In the genomic region with DNA sequence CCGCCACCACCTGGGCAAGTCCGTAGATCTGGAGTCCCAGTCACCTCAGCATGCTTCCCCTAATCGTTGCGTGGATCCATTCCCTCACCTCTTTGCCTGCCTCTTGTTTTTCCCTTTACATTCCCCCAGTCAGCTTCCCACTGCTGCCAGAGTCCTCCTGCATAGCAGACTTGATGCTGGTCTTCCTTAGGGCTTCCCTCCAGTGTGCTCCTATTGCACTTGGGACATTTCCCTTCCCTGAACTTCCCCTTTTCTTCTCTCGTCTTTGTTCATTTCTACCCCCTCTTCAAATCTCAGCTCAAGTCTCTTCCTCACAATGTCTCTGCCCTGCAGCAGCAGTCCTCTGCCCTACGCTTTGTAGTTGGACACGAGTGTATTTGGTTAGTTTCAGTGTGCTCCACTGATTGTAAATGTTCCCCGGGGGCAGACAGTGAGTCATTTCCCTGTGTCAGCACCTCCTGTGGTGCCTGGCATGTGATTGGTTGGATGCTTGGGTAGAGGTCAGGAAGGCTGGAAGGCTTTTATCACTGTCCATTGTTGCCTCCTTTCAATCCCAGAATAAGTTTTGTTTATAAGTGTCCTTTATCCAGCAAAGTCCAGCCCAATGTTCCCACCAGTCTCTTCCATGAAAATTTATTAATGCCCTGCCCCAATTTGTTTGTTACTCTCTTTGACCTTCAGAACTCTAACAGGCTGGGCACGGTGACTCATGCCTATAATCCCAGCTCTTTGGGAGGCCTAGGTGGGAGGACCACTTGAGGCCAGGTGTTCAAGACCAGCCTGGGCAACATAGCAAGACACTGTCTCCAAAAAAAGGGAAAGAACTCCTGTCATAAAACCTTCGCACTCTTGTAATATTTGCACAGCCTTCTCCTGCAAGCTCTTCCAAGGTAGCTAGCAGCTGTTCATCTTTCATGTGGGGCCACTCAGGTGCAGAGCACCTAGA, we compare ENCODE assay signal across 9 cellular contexts. TPM values are rescaled to one million over a fixed set of nuclear protein-coding genes. Genes with fewer than 3 reads are reported as not detected.
A peak's percentile ranks its signal among the peaks of the same experiment; 100 is the strongest.
DNase-seq lines count a peak whose midpoint lies in the region; ATAC-seq, FAIRE-seq and TF ChIP-seq lines count a peak whose summit lies in the region.
"Had no signal": no experiment of that assay in that cellular context is flagged by ENCODE, and none has a peak within 500 bp of the region (broad histone marks: within the 10 kb centered on the region; RNA-seq: fewer than 3 reads in every experiment).

No MANE protein-coding gene starts in this region.

- no peak overlapping the region for H3K9ac ChIP-seq in fibroblast of lung (ENCODE audit: insufficient read depth, low read length)

- H3K4me1 ChIP-seq in GM23338 (ENCODE audit: insufficient read depth) (no peaks in the 10 kb centered on the region), fibroblast of lung (ENCODE audit: control insufficient read depth, extremely low read depth, insufficient read depth, low read length) (peaks cover 4% of the 10 kb centered on the region), small intestine (ENCODE audit: control insufficient read depth in 2 of 2, insufficient read depth in 1 of 2, low read depth in 1 of 2, low read length in 1 of 2) (peaks cover 0 to 2% of the 10 kb centered on the region in 2 donors)

- H3K27me3 ChIP-seq in GM23338 (ENCODE audit: insufficient read depth) (no peaks in the 10 kb centered on the region), fibroblast of lung (ENCODE audit: control insufficient read depth, insufficient read depth, low read length) (no peaks in the 10 kb centered on the region), small intestine (ENCODE audit: control insufficient read depth in 2 of 2, insufficient read depth in 2 of 2, low read length in 2 of 2) (no peaks in the 10 kb centered on the region)

- H3K27ac ChIP-seq in GM23338 (ENCODE audit: low read depth), result no peak overlapping the region
- no peak overlapping the region for H3K27ac ChIP-seq in fibroblast of lung (ENCODE audit: insufficient read depth, low read length)
- peak overlapping the region in 1 of 2 donors; percentile 11 for H3K27ac ChIP-seq in small intestine (ENCODE audit: low read depth in 1 of 2, low read length in 1 of 2)

- no peaks in the 10 kb centered on the region; the same call in 2 of the 3 replicates for H3K9me3 Mint-ChIP-seq in GM23338

- peaks cover 6% of the 10 kb centered on the region for H3K27me3 Mint-ChIP-seq in GM23338 (ENCODE audit: insufficient read depth, low read depth, poor library complexity)

- H2AFZ ChIP-seq in GM23338 (no peak overlapping the region), fibroblast of lung (ENCODE audit: low read length) (no peak overlapping the region)

- H4K20me1 ChIP-seq in GM23338 (replicated peaks; ENCODE audit: insufficient read depth) (0 out of 2 replicates have a peak, but pooled peaks cover 6% of the 10 kb centered on the region), fibroblast of lung (ENCODE audit: control insufficient read depth, extremely low read depth, insufficient read depth, low read length) (no peaks in the 10 kb centered on the region)

- H3K4me3 Mint-ChIP-seq in GM23338, result no peak overlapping the region

- H3K79me2 ChIP-seq in GM23338 (replicated peaks; ENCODE audit: insufficient read depth), result 0 out of 2 replicates have a peak, but pooled peaks cover 2% of the 10 kb centered on the region
- peaks cover 2% of the 10 kb centered on the region for H3K79me2 ChIP-seq in fibroblast of lung (ENCODE audit: control insufficient read depth, insufficient read depth, low read length)

- H3K27ac Mint-ChIP-seq in GM23338, result peak overlapping the region; percentile 7; the same call in 1 of the 2 replicates

- no peaks in the 10 kb centered on the region for H3K9me2 ChIP-seq in GM23338 (ENCODE audit: insufficient read depth)

- peaks cover 11% of the 10 kb centered on the region for H3K4me1 Mint-ChIP-seq in GM23338

- H3K4me2 ChIP-seq in GM23338, result no peak overlapping the region
- H3K4me2 ChIP-seq in fibroblast of lung (ENCODE audit: extremely low read depth, insufficient read depth, low read length), result no peak overlapping the region

- FAIRE-seq in small intestine (lab: Jason Lieb, UNC), result no peak
- FAIRE-seq: endometrium had no signal

- TF ChIP-seq CTCF in AG09309 (IDR thresholded peaks at IDR 0.05; ENCODE audit: control insufficient read depth, insufficient read depth, low read depth, low read length, missing control alignments) (no peak), GM23338 (conservative IDR thresholded peaks at IDR 0.05; ENCODE audit: low read depth in 2 of 2) (no peak), fibroblast of lung (conservative IDR thresholded peaks at IDR 0.05 in 1 of 2, IDR thresholded peaks at IDR 0.05 in 1 of 2; ENCODE audit: low read depth in 1 of 2, low read length in 2 of 2) (no peak)

- ATAC-seq in GM23338, result peak; percentile 38; the same call in 2 of the 3 replicates
- ATAC-seq in GM18517 (IDR thresholded peaks at IDR 0.05; ENCODE audit: unreplicated experiment), result no peak

- H3K36me3 ChIP-seq in GM23338 (ENCODE audit: insufficient read depth), result 0 out of 2 replicates have a peak, but pooled peaks cover 4% of the 10 kb centered on the region
- H3K36me3 ChIP-seq in fibroblast of lung (ENCODE audit: control insufficient read depth, insufficient read depth, low read length), result peaks cover 3% of the 10 kb centered on the region
- peaks cover 0 to 16% of the 10 kb centered on the region in 2 donors for H3K36me3 ChIP-seq in small intestine (ENCODE audit: control insufficient read depth in 2 of 2, insufficient read depth in 2 of 2, low read length in 2 of 2)

- DNase-seq in AG09309 (ENCODE audit: low read depth), result peak; percentile 3
- no peak for DNase-seq in GM23338 (ENCODE audit: low spot score)
- DNase-seq in RKO (ENCODE audit: low spot score), result peak; percentile 30
- DNase-seq in fibroblast of lung (ENCODE audit: low read depth in 2 of 2), result peak; percentile 46 to 71
- peak; percentile 13 for DNase-seq in small intestine
- DNase-seq in effector CD4-positive, alpha-beta T cell, result no peak
- no peak for DNase-seq in ecto neural progenitor cell (ENCODE audit: low spot score)

- H3K9me3 ChIP-seq in fibroblast of lung (ENCODE audit: control insufficient read depth, insufficient read depth, low read depth, low read length) (no peaks in the 10 kb centered on the region), small intestine (ENCODE audit: control insufficient read depth, low read depth) (no peaks in the 10 kb centered on the region)

- 72 to 80% (median 72%) methylated on average over 10 of the region's 10 CpGs for WGBS in small intestine, 3 donors

- H3K4me3 ChIP-seq in AG09309 (ENCODE audit: control insufficient read depth, low read depth, low read length) (no peak overlapping the region), GM23338 (no peak overlapping the region), fibroblast of lung (replicated peaks in 1 of 4; ENCODE audit: control extremely low read depth in 1 of 4, insufficient read depth in 1 of 4, low read depth in 3 of 4, low read length in 4 of 4) (no peak overlapping the region), small intestine (ENCODE audit: low read depth in 1 of 2, low read length in 2 of 2) (no peak overlapping the region)

- H3K36me3 Mint-ChIP-seq in GM23338 (ENCODE audit: low read depth), result peaks cover 41% of the 10 kb centered on the region

- no peaks in the 10 kb centered on the region for H3F3A ChIP-seq in GM23338 (replicated peaks; ENCODE audit: low read depth)

TF ChIP-seq in GM23338, 12 proteins besides CTCF, POLR2A, EP300 and RAD21 (continues in another document):
- TF ChIP-seq EZH2phosphoT487 (IDR thresholded peaks at IDR 0.05; ENCODE audit: unreplicated experiment) (no peak), POLR2AphosphoS5 (IDR thresholded peaks at IDR 0.05; ENCODE audit: low read depth) (no peak), CREB1 (CRISPR knock-in tag; IDR thresholded peaks at IDR 0.05; ENCODE audit: low read depth) (no peak), ZNF331 (CRISPR knock-in tag; IDR thresholded peaks at IDR 0.05; ENCODE audit: low read depth) (no peak), NANOG (IDR thresholded peaks at IDR 0.05; ENCODE audit: borderline replicate concordance) (no peak)
- TF ChIP-seq, protein P1, sequence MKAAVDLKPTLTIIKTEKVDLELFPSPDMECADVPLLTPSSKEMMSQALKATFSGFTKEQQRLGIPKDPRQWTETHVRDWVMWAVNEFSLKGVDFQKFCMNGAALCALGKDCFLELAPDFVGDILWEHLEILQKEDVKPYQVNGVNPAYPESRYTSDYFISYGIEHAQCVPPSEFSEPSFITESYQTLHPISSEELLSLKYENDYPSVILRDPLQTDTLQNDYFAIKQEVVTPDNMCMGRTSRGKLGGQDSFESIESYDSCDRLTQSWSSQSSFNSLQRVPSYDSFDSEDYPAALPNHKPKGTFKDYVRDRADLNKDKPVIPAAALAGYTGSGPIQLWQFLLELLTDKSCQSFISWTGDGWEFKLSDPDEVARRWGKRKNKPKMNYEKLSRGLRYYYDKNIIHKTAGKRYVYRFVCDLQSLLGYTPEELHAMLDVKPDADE (IDR thresholded peaks at IDR 0.05), result no peak

RNA-seq across cellular contexts. Expression of a gene that starts 38.3 kb away (rescaled TPM):
- total RNA-seq in GM23338 (2014; rRNA removed; shearing (Covaris generic)), result 14.4 and 16.7 TPM in 2 replicates
- 5.8 and 7.2 TPM in 2 replicates for polyA plus RNA-seq in GM23338 (2016; fragmentation: Nextera tagmentation; extraction: Ambion mirVana)
- 15.2 and 19.3 TPM in 2 replicates for total RNA-seq in fibroblast of lung
- polyA plus RNA-seq in fibroblast of lung, result 14.4 and 14.8 TPM in 2 replicates
- 17.5 and 18.3 TPM in 2 replicates for polyA plus RNA-seq in fibroblast of lung (2012)
- 53.1 and 54.6 TPM in 2 replicates for polyA minus RNA-seq in fibroblast of lung (ENCODE audit: low replicate concordance)
- polyA plus RNA-seq in small intestine, result 10 to 100 TPM in 2 of 3 donors, 1 to 10 TPM in 1; 6.5 to 11.0 (median 10.2) TPM

RNA-seq across cellular contexts. Expression of a gene that starts 54.0 kb away (rescaled TPM):
- total RNA-seq in GM23338 (2014; rRNA removed; shearing (Covaris generic)), result 4.6 and 4.8 TPM in 2 replicates
- polyA plus RNA-seq in GM23338 (2016; fragmentation: Nextera tagmentation; extraction: Ambion mirVana), result 2.2 and 2.6 TPM in 2 replicates
- 5.6 and 12.4 TPM in 2 replicates for total RNA-seq in fibroblast of lung
- polyA plus RNA-seq in fibroblast of lung, result 0.38 and 0.69 TPM in 2 replicates
- 0.65 and 1.4 TPM in 2 replicates for polyA plus RNA-seq in fibroblast of lung (2012)
- polyA minus RNA-seq in fibroblast of lung (ENCODE audit: low replicate concordance), result 0.74 and 2.9 TPM in 2 replicates
- polyA plus RNA-seq in small intestine, result 10 to 100 TPM in 1 of 3 donors, 1 to 10 TPM in 1, under 1 TPM in 1; 0.81 to 16.5 (median 1.8) TPM

Comparison
In these comparisons a context has a peak if more than half of its experiments do, and no peak if none do; other contexts are left out.
1. DNase-seq: peak in AG09309 (single experiment), RKO (single experiment), fibroblast of lung (2 of 2) and small intestine (single experiment); none in GM23338 (single experiment), effector CD4-positive, alpha-beta T cell (single experiment) and ecto neural progenitor cell (single experiment).